In the genomic region with DNA sequence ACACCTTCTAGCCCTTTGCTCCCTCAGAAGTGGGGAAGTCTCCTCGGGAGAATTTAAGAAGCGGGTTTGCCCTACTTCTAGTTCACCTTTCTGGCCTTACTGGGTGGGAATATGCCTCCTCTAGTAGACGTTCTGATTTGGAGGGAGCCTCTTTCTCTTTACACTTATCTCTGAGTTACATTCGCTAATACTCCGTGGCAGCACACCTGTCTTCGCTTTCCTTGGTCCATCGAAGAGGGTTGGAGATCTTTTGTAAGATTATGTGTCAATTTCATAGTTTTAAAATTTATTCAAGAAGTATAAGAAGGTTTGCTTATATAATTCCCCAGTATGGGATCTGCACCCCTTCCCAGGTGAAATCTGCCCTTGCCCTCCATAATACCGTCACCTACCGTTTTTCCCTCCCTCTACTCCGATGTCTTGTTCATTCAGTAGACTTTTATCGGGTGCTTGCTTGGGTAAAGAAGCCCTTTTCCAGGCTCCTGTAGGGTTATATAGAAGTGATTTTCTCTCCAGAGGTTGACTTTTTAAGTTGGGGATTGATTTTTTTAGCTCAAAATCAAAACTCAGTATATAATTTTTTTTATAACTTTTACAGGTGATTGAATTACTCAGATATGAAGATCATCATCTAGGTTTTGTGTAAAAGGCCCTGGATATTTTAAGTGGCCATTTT, we compare ENCODE assay signal across 1 cellular context.
TF ChIP-seq lines count a peak whose summit lies in the region.

No MANE protein-coding gene starts in this region.

TF ChIP-seq in A549, 52 proteins besides CTCF, POLR2A, EP300 and RAD21 (continued from another document):
- TF ChIP-seq, protein P1, sequence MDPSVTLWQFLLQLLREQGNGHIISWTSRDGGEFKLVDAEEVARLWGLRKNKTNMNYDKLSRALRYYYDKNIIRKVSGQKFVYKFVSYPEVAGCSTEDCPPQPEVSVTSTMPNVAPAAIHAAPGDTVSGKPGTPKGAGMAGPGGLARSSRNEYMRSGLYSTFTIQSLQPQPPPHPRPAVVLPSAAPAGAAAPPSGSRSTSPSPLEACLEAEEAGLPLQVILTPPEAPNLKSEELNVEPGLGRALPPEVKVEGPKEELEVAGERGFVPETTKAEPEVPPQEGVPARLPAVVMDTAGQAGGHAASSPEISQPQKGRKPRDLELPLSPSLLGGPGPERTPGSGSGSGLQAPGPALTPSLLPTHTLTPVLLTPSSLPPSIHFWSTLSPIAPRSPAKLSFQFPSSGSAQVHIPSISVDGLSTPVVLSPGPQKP (IDR thresholded peaks at IDR 0.05; ENCODE audit: low read depth, low read length): no peak
- TF ChIP-seq KDM5A (IDR thresholded peaks at IDR 0.05): no peak
- no peak for TF ChIP-seq ZSCAN20 (CRISPR knock-in tag; IDR thresholded peaks at IDR 0.05)
- TF ChIP-seq PBX3 (IDR thresholded peaks at IDR 0.05): no peak
- no peak for TF ChIP-seq MAFK (IDR thresholded peaks at IDR 0.05; ENCODE audit: partially characterized antibody)
